ENCODE assay signal across 19 cellular contexts in the genomic region with DNA sequence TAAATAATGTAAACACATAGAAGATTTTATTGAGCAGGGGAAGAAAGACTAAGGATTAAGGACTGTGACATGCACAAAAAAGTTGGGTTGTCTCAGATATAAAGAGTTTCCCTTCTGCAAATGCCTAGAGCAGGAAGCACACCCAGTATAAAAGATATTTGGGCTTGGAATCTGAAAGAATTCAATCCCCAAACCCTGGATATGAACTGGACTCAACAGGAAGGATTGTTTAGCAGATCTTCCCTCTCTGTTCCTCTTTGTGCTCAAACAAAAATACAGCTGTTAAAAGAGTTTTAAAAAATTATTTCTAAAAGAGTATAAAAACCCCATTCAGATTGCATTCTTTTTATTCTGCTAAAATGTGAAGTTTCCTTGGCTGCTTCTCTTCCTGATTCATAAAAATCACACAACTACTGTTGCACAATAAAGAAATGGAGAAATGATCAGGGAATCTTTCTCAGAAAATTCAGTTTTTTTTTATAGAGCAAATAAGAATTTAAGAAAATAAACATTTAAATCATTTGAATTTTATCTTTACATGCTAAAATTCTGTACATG.
DNase-seq lines count a peak whose midpoint lies in the region; ATAC-seq, FAIRE-seq and TF ChIP-seq lines count a peak whose summit lies in the region.
"Had no signal": no experiment of that assay in that cellular context is flagged by ENCODE, and none has a peak within 500 bp of the region (broad histone marks: within the 10 kb centered on the region; RNA-seq: fewer than 3 reads in every experiment).

No MANE protein-coding gene starts in this region.

- H3K27me3 ChIP-seq in cardiac muscle cell = no peaks in the 10 kb centered on the region
- H3K27me3 ChIP-seq in mammary epithelial cell (ENCODE audit: insufficient read depth, low read length) = no peaks in the 10 kb centered on the region
- H3K27me3 ChIP-seq in tibial artery = no peaks in the 10 kb centered on the region

- peaks cover 18% of the 10 kb centered on the region for H3K4me1 Mint-ChIP-seq in activated CD8-positive, alpha-beta T cell treated with anti-CD3 and anti-CD28 coated beads for 36 hours (ENCODE audit: low read depth)

- dilution Hi-C loops in mammary epithelial cell (cut with HindIII; ENCODE audit: low sequenced_read_pairs) = no loop called here

- intact Hi-C loops in cardiac septum (cut with DNase I) (no loop called here), mammary epithelial cell (cut with micrococcal nuclease) (no loop called here), tibial artery (cut with DNase I; ENCODE audit: low total_unique reads) (no loop called here)
- intact Hi-C loops in activated CD8-positive, alpha-beta T cell treated with anti-CD3 and anti-CD28 coated beads for 36 hours (cut with micrococcal nuclease) = no loop called here

- in situ Hi-C loops in mammary epithelial cell (cut with MboI; ENCODE audit: low sequenced_read_pairs in 2 of 2) = no loop called here

- POLR2A ChIA-PET in activated CD8-positive, alpha-beta T cell treated with anti-CD3 and anti-CD28 coated beads for 36 hours (lab: Charles Lee) = no interaction called here

- peak overlapping the region; percentile 29 for H3K27ac ChIP-seq in cardiac muscle cell
- H3K27ac ChIP-seq in mammary epithelial cell (ENCODE audit: insufficient read depth, low read depth, low read length) = peak overlapping the region; percentile 27
- H3K27ac ChIP-seq in tibial artery = peak overlapping the region; percentile 38 to 75

- H3K27me3 Mint-ChIP-seq in activated CD8-positive, alpha-beta T cell treated with anti-CD3 and anti-CD28 coated beads for 36 hours = no peaks in the 10 kb centered on the region
- H3K27me3 Mint-ChIP-seq: activated CD4-positive, alpha-beta memory T cell treated with anti-CD3 and anti-CD28 coated beads, Interleukin-2, amount 10 ng/mL, durations not matched to agents 7 days and 5 days; CD4-positive, alpha-beta T cell; memory B cell had no signal

- FAIRE-seq in islet of Langerhans (lab: Jason Lieb, UNC) = peak; percentile 9
- FAIRE-seq: GM12878, H1 had no signal

- H3K4me2 ChIP-seq in mammary epithelial cell (ENCODE audit: insufficient read depth, low read depth, low read length) = no peak overlapping the region

- H3K36me3 ChIP-seq in cardiac muscle cell = peaks cover 25% of the 10 kb centered on the region
- H3K36me3 ChIP-seq in mammary epithelial cell (ENCODE audit: insufficient read depth, low read length) = peaks cover 14% of the 10 kb centered on the region
- no peaks in the 10 kb centered on the region for H3K36me3 ChIP-seq in tibial artery

- no peaks in the 10 kb centered on the region for H3K9me3 Mint-ChIP-seq in activated CD8-positive, alpha-beta T cell treated with anti-CD3 and anti-CD28 coated beads for 36 hours
- H3K9me3 Mint-ChIP-seq: activated CD4-positive, alpha-beta memory T cell treated with anti-CD3 and anti-CD28 coated beads, Interleukin-2, amount 10 ng/mL, durations not matched to agents 7 days and 5 days; activated T-helper 2 cell treated with anti-CD3 and anti-CD28 coated beads, Interferon-gamma antibody, Interleukin-2, Interleukin-4, amounts not matched to agents 10 μg/mL and 5 μg/mL and 100 μg/mL, durations not matched to agents 14 hours and 24 hours and 36 hours; CD4-positive, alpha-beta T cell; memory B cell had no signal

- H2AFZ ChIP-seq in mammary epithelial cell (ENCODE audit: low read depth, low read length) = no peak overlapping the region

- H3K4me1 ChIP-seq in cardiac muscle cell (ENCODE audit: low read depth) (peaks cover 51% of the 10 kb centered on the region), mammary epithelial cell (ENCODE audit: insufficient read depth, low read length) (peaks cover 6% of the 10 kb centered on the region), tibial artery (peaks cover 3 to 97% (median 58%) of the 10 kb centered on the region in 4 donors)

- no peaks in the 10 kb centered on the region for H4K20me1 ChIP-seq in mammary epithelial cell (ENCODE audit: insufficient read depth, low read length)

- no peak for ATAC-seq in activated CD8-positive, alpha-beta T cell treated with anti-CD3 and anti-CD28 coated beads for 36 hours
- ATAC-seq: GM12878, Panc1 had no signal

- no peak for TF ChIP-seq CTCF in cardiac muscle cell (IDR thresholded peaks at IDR 0.05; ENCODE audit: low read depth, low read length)
- TF ChIP-seq CTCF in mammary epithelial cell (conservative IDR thresholded peaks at IDR 0.05 in 1 of 2, IDR thresholded peaks at IDR 0.05 in 1 of 2; ENCODE audit: extremely low read depth in 1 of 2, insufficient read depth in 1 of 2, low read depth in 1 of 2, low read length in 2 of 2) = no peak
- TF ChIP-seq CTCF in tibial artery (IDR thresholded peaks at IDR 0.05) = no peak
- no peak for TF ChIP-seq CTCF in activated CD8-positive, alpha-beta T cell treated with anti-CD3 and anti-CD28 coated beads for 36 hours (IDR thresholded peaks at IDR 0.05)

- DNase-seq in cardiac muscle cell (ENCODE audit: low read depth in 1 of 2, low spot score in 1 of 2) (peak in 1 of 2 donors; percentile 41), cardiac septum (ENCODE audit: low spot score) (no peak), mammary epithelial cell (no peak), tibial artery (no peak), SK-N-DZ (ENCODE audit: low spot score) (no peak), Kasumi-1 (lab: John Stamatoyannopoulos, UW) (no peak)
- no peak for DNase-seq in activated CD8-positive, alpha-beta T cell treated with anti-CD3 and anti-CD28 coated beads for 36 hours
- DNase-seq: activated CD4-positive, alpha-beta memory T cell treated with anti-CD3 and anti-CD28 coated beads, Interleukin-2, amount 10 ng/mL, durations not matched to agents 7 days and 5 days; CD4-positive, alpha-beta T cell; cortex of kidney; NCI-H2081 treated with DMSO at 0.1 percent for 48 hours; NCI-H69; SW 1271 had no signal

- no TSS peak for BruUV-seq in mammary epithelial cell (replicated peaks; lab: Mats Ljungman, UMichigan)

- peaks cover 84% of the 10 kb centered on the region for H3K79me2 ChIP-seq in mammary epithelial cell (ENCODE audit: insufficient read depth, low read length)

- no peak overlapping the region for H3K9ac ChIP-seq in mammary epithelial cell (ENCODE audit: insufficient read depth, low read length)

- peaks cover 2% of the 10 kb centered on the region for H3K36me3 Mint-ChIP-seq in activated CD8-positive, alpha-beta T cell treated with anti-CD3 and anti-CD28 coated beads for 36 hours (ENCODE audit: low read depth)

- H3K4me3 ChIP-seq in cardiac muscle cell (no peak overlapping the region), mammary epithelial cell (replicated peaks in 1 of 3; ENCODE audit: insufficient read depth in 1 of 3, low read depth in 2 of 3, low read length in 3 of 3) (no peak overlapping the region), tibial artery (no peak overlapping the region)
- H3K4me3 ChIP-seq: GM12878 had no signal

- H3K4me3 Mint-ChIP-seq in activated CD8-positive, alpha-beta T cell treated with anti-CD3 and anti-CD28 coated beads for 36 hours = no peak overlapping the region
- H3K4me3 Mint-ChIP-seq: activated CD4-positive, alpha-beta memory T cell treated with anti-CD3 and anti-CD28 coated beads, Interleukin-2, amount 10 ng/mL, durations not matched to agents 7 days and 5 days; CD4-positive, alpha-beta T cell; memory B cell had no signal

- no peak overlapping the region for H3K27ac Mint-ChIP-seq in activated CD8-positive, alpha-beta T cell treated with anti-CD3 and anti-CD28 coated beads for 36 hours
- H3K27ac Mint-ChIP-seq: activated CD4-positive, alpha-beta memory T cell treated with anti-CD3 and anti-CD28 coated beads, Interleukin-2, amount 10 ng/mL, durations not matched to agents 7 days and 5 days; activated T-helper 2 cell treated with anti-CD3 and anti-CD28 coated beads, Interferon-gamma antibody, Interleukin-2, Interleukin-4, amounts not matched to agents 10 μg/mL and 5 μg/mL and 100 μg/mL, durations not matched to agents 14 hours and 24 hours and 36 hours; CD4-positive, alpha-beta T cell; memory B cell had no signal

- H3K9me3 ChIP-seq in cardiac muscle cell (ENCODE audit: low read depth) (no peaks in the 10 kb centered on the region), mammary epithelial cell (replicated peaks; ENCODE audit: insufficient read depth, low read length) (no peaks in the 10 kb centered on the region), tibial artery (no peaks in the 10 kb centered on the region)

- CTCF ChIA-PET in mammary epithelial cell (lab: Charles Lee; ENCODE audit: low non-redundant PET) = no interaction called here
- CTCF ChIA-PET in activated CD8-positive, alpha-beta T cell treated with anti-CD3 and anti-CD28 coated beads for 36 hours (lab: Charles Lee) = no interaction called here
